8 cellular contexts compared by ENCODE assay signal in genomic region chr9:137046094-137046787, GRCh38. TPM values are rescaled to one million over a fixed set of nuclear protein-coding genes. Genes with fewer than 3 reads are reported as not detected.
DNase-seq lines count a peak whose midpoint lies in the region; ATAC-seq and TF ChIP-seq lines count a peak whose summit lies in the region.

NPDC1 (minus strand) TSS chr9:137046177; CDS start chr9:137045989, 188 bp downstream.

- H3K4me1 ChIP-seq in NT2/D1 (ENCODE audit: insufficient read depth, insufficient read length) = peaks cover 30% of the 10 kb centered on the region
- H3K4me1 ChIP-seq in mononuclear cell (ENCODE audit: insufficient read depth, low read length) = peaks cover 31% of the 10 kb centered on the region

- TF ChIP-seq CTCF in HL-60 (IDR thresholded peaks at IDR 0.05; ENCODE audit: insufficient read depth, low read length) = peak; percentile 79

- H3K9me3 ChIP-seq in NT2/D1 (ENCODE audit: insufficient read depth, low read length) = no peaks in the 10 kb centered on the region
- H3K9me3 ChIP-seq in mononuclear cell (ENCODE audit: low read depth, low read length) = no peaks in the 10 kb centered on the region

- H3K27ac ChIP-seq in HL-60 (replicated peaks) = no peak within 1 kb of the TSS

- DNase-seq in COLO829 (ENCODE audit: low spot score) = peak; percentile 90
- DNase-seq in HL-60 (ENCODE audit: low read depth in 1 of 2, low spot score in 1 of 2) = peak in 1 of 2 experiments; percentile 81
- peak; percentile 85 for DNase-seq in NT2/D1 (ENCODE audit: low read depth, low spot score)
- peak; percentile 70 for DNase-seq in activated T-cell treated with anti-CD3 and anti-CD28 coated beads for 4 hours
- peak; percentile 97 for DNase-seq in epidermal melanocyte (ENCODE audit: insufficient read length, low spot score)
- DNase-seq in stimulated activated CD8-positive, alpha-beta memory T cell treated with anti-CD3 and anti-CD28 coated beads, Interleukin-15, amount 100 ng/mL, for 48 hours (ENCODE audit: low read depth in 2 of 2) = peak; percentile 67 to 72

- ATAC-seq in HG02571 (IDR thresholded peaks at IDR 0.05; ENCODE audit: unreplicated experiment) = no peak

- no peaks in the 10 kb centered on the region for H3K36me3 ChIP-seq in NT2/D1 (ENCODE audit: insufficient read depth, insufficient read length, low read length)

- peak within 1 kb of the TSS; percentile 81 for H3K9ac ChIP-seq in NT2/D1 (ENCODE audit: insufficient read length, low read depth)

- H3K27me3 ChIP-seq in HL-60 (ENCODE audit: insufficient read depth, poor library complexity, severe bottlenecking) (peaks cover 42% of the 10 kb centered on the region), NT2/D1 (ENCODE audit: insufficient read depth, insufficient read length) (peaks cover 68% of the 10 kb centered on the region), mononuclear cell (ENCODE audit: insufficient read depth, low read length) (peaks cover 56% of the 10 kb centered on the region)

- no peak within 1 kb of the TSS; the same call in 1 of the 2 replicates for H3K4me3 ChIP-seq in HL-60 (replicated peaks; ENCODE audit: insufficient read depth, low read length)
- H3K4me3 ChIP-seq in NT2/D1 (ENCODE audit: insufficient read length, low read depth) = peak within 1 kb of the TSS; percentile 62
- H3K4me3 ChIP-seq in mononuclear cell (ENCODE audit: low read length) = peak within 1 kb of the TSS; percentile 22

RNA-seq across cellular contexts. Expression of gene NPDC1, which starts in this region (rescaled TPM):
- total RNA-seq in mononuclear cell = 2.5 TPM
